ENCODE assay signal across 20 cellular contexts in genomic region chr2:174439950-174440349, GRCh38.
"Had no signal": no experiment of that assay in that cellular context is flagged by ENCODE, and none has a peak within 500 bp of the region (broad histone marks: within the 10 kb centered on the region; RNA-seq: fewer than 3 reads in every experiment).

No MANE protein-coding gene starts in this region.

- H3K27ac ChIP-seq: left ventricle myocardium inferior, ovary, right atrium auricular region, right lobe of liver, stomach, testis, tibial artery, uterus had no signal

- H3K4me1 ChIP-seq: right atrium auricular region, right lobe of liver, testis, uterus had no signal

- ATAC-seq: mucosa of descending colon; naive thymus-derived CD4-positive, alpha-beta T cell; natural killer cell treated with Interleukin-12 subunit alpha and Interleukin-12 subunit beta and Interleukin-15 and Interleukin-18, amount 100 ng/mL, for 72 hours; right lobe of liver; stimulated activated naive B cell treated with anti-CD40 and anti-IgM and Interleukin-4, amounts not matched to agents 10 μg/mL and 1 μg/mL and 100 μg/mL, for 72 hours; stimulated activated naive CD8-positive, alpha-beta T cell treated with anti-CD3 and anti-CD28 coated beads, Interleukin-15, Interleukin-2, amounts not matched to agents 100 U/mL and 50 U/mL, for 24 hours had no signal

- H3K9me3 ChIP-seq: left ventricle myocardium inferior, mucosa of descending colon, ovary, right atrium auricular region, right lobe of liver, stomach, testis, tibial artery, uterus had no signal

- DNase-seq: islet precursor cell; left ventricle myocardium inferior; mesendoderm; midbrain; mucosa of descending colon; naive thymus-derived CD4-positive, alpha-beta T cell; ovary; right lobe of liver; stimulated activated CD4-positive, alpha-beta T cell treated with anti-CD3 and anti-CD28 coated beads, Interleukin-2, amount 100 ng/mL, for 24 hours; stimulated activated CD4-positive, alpha-beta T cell treated with anti-CD3 and anti-CD28 coated beads, Interleukin-4, amount 100 ng/mL, for 1 hour; stimulated activated naive B cell treated with anti-CD40 and anti-IgM and Interleukin-4, amounts not matched to agents 10 μg/mL and 1 μg/mL and 100 μg/mL, for 72 hours; stimulated activated naive CD8-positive, alpha-beta T cell treated with anti-CD3 and anti-CD28 coated beads, Interleukin-15, Interleukin-2, amounts not matched to agents 100 U/mL and 50 U/mL, for 24 hours; stomach; testis; tibial artery; uterus had no signal

- H3K4me3 ChIP-seq: left ventricle myocardium inferior, lung, mucosa of descending colon, ovary, right atrium auricular region, right lobe of liver, smooth muscle cell, stomach, testis, tibial artery, uterus had no signal

- H3K4me2 ChIP-seq: smooth muscle cell had no signal

- H3K36me3 ChIP-seq: ovary, right lobe of liver, uterus had no signal

- H3K27me3 ChIP-seq: ovary, right atrium auricular region, right lobe of liver, stomach, testis, tibial artery, uterus had no signal
